9 cellular contexts compared by ENCODE assay signal in the genomic region with DNA sequence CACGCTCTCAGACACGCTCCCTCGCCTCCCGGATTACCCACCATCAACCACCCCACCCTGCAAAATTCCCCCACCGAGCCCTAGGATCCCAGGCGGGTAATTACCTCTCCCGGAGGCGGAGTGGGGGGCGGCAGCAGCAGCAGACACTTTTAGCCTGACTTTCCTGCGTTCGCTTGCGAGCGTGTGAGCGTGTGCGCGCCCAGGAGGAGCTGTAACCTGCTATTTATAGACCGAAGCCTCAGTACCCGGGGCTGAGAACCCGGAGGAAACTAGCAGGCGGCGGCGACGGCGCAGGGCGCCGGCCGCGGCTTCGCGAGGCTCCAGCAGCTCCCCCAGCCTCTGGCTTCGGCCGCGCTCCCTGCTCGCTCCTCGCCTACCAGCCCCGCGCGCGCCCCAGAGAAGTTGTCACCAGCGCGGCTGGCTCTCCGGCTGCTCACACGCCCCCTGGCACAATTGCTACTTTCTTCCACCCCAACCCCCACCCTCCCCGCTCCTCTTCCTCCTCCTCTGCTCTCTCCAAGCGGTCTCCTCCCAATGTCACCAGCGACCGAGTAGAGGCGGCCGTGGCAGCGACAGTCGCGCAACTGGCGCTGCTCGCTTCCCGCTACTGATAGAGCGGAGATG. TPM values are rescaled to one million over a fixed set of nuclear protein-coding genes. Genes with fewer than 3 reads are reported as not detected.
DNase-seq lines count a peak whose midpoint lies in the region; FAIRE-seq and TF ChIP-seq lines count a peak whose summit lies in the region.
"Had no signal": no experiment of that assay in that cellular context is flagged by ENCODE, and none has a peak within 500 bp of the region (broad histone marks: within the 10 kb centered on the region; RNA-seq: fewer than 3 reads in every experiment).

A gene (minus strand): TSS at position 197 of the 624 bp plus-strand sequence.

- CTCF ChIA-PET in endothelial cell of umbilical vein (lab: Charles Lee): interaction anchor here (1.3 to 1.6 kb wide), 3 partner anchors 20 to 1539 kb away, joined by 3 to 5 read pairs (median 3); no protein-coding TSS in a partner anchor

- dilution Hi-C loops in endothelial cell of umbilical vein (cut with MboI; ENCODE audit: extremely low pct_ligation_motif_present, low sequenced_read_pairs): no loop called here

- BruUV-seq in endothelial cell of umbilical vein (replicated peaks; lab: Mats Ljungman, UMichigan): no TSS peak

- peak within 1 kb of the TSS; percentile 83 for H3K27ac Mint-ChIP-seq in mesothelial cell of epicardium

- no peaks in the 10 kb centered on the region for H3K79me2 ChIP-seq in endothelial cell of umbilical vein (ENCODE audit: control insufficient read depth, insufficient read depth, low read length)

- H3K9me3 ChIP-seq in endothelial cell of umbilical vein (replicated peaks; ENCODE audit: control insufficient read depth, insufficient read depth, low read length): no peaks in the 10 kb centered on the region

- peaks cover 22% of the 10 kb centered on the region for H3K4me1 Mint-ChIP-seq in mesothelial cell of epicardium

- peak within 1 kb of the TSS; percentile 97 for H3K4me3 Mint-ChIP-seq in mesothelial cell of epicardium

- H3K36me3 ChIP-seq in endothelial cell of umbilical vein (ENCODE audit: control insufficient read depth in 2 of 2, extremely low read depth in 1 of 2, insufficient read depth in 2 of 2, low read length in 2 of 2): no peaks in the 10 kb centered on the region

- POLR2A ChIA-PET in endothelial cell of umbilical vein (lab: Charles Lee): no interaction called here

- H3K27me3 Mint-ChIP-seq in mesothelial cell of epicardium (ENCODE audit: low read depth): peaks cover 22% of the 10 kb centered on the region

- H3K27me3 ChIP-seq in endothelial cell of umbilical vein (ENCODE audit: control insufficient read depth in 2 of 2, insufficient read depth in 2 of 2, low read length in 2 of 2): peaks cover 14 to 21% of the 10 kb centered on the region in 2 experiments

- H3K36me3 Mint-ChIP-seq in mesothelial cell of epicardium: no peaks in the 10 kb centered on the region

- TF ChIP-seq POLR2A in endothelial cell of umbilical vein (IDR thresholded peaks at IDR 0.05; ENCODE audit: low read depth, low read length): no peak

- H3K4me2 ChIP-seq in endothelial cell of umbilical vein (ENCODE audit: insufficient read depth, low read length): peak within 1 kb of the TSS; percentile 89

- intact Hi-C loops in endothelial cell of umbilical vein (cut with micrococcal nuclease): loop anchor here (2.0 to 10.0 kb wide), 5 partner anchors 339 to 1539 kb away; a partner anchor contains a TSS

- no peaks in the 10 kb centered on the region for H3K9me1 ChIP-seq in endothelial cell of umbilical vein (replicated peaks; ENCODE audit: control insufficient read depth, extremely low read depth, insufficient read depth, low read length)

- peak within 1 kb of the TSS; percentile 89 for H2AFZ ChIP-seq in endothelial cell of umbilical vein (ENCODE audit: low read depth, low read length)

- TF ChIP-seq CTCF in endothelial cell of umbilical vein (IDR thresholded peaks at IDR 0.05; ENCODE audit: extremely low read depth in 1 of 2, insufficient read depth in 1 of 2, low read depth in 1 of 2, low read length in 2 of 2) (no peak), mesothelial cell of epicardium (IDR thresholded peaks at IDR 0.05; ENCODE audit: unreplicated experiment) (no peak)

- DNase-seq in NCI-H2081 (lab: John Stamatoyannopoulos, UW) (peak; percentile 27 to 34), NCI-H2081 treated with DMSO at 0.1 percent for 48 hours (lab: John Stamatoyannopoulos, UW) (no peak), NCI-H226 (peak; percentile 30), activated T-cell treated with anti-CD3 and anti-CD28 coated beads for 24 hours (ENCODE audit: low read depth) (peak; percentile 36), endothelial cell of umbilical vein (ENCODE audit: low read depth, low spot score) (peak; percentile 42), mesothelial cell of epicardium (ENCODE audit: low spot score in 2 of 2, unreplicated experiment in 2 of 2) (peak; percentile 41 to 71), SHP77 treated with DMSO at 0.1 percent for 48 hours (lab: John Stamatoyannopoulos, UW) (no peak)
- peak; percentile 15 for DNase-seq in stimulated activated CD8-positive, alpha-beta memory T cell treated with anti-CD3 and anti-CD28 coated beads, Interleukin-4, amount 100 ng/mL, for 24 hours (ENCODE audit: low read depth)

- no peak within 1 kb of the TSS for H3K27ac ChIP-seq in endothelial cell of umbilical vein (ENCODE audit: insufficient read depth, low read depth, low read length)

- no peaks in the 10 kb centered on the region for H3K4me1 ChIP-seq in endothelial cell of umbilical vein (ENCODE audit: control insufficient read depth, extremely low read depth, insufficient read depth, low read length)

- peak within 1 kb of the TSS; percentile 42 to 68 (median 61) for H3K4me3 ChIP-seq in endothelial cell of umbilical vein (replicated peaks in 1 of 3; ENCODE audit: insufficient read depth in 1 of 3, low read depth in 1 of 3, low read length in 3 of 3)

- no peaks in the 10 kb centered on the region for H4K20me1 ChIP-seq in endothelial cell of umbilical vein (replicated peaks; ENCODE audit: control insufficient read depth, extremely low read depth, insufficient read depth, low read length)

- no peaks in the 10 kb centered on the region for H3K9me3 Mint-ChIP-seq in mesothelial cell of epicardium

- H3K9ac ChIP-seq in endothelial cell of umbilical vein (replicated peaks; ENCODE audit: extremely low read depth, insufficient read depth, low read length): peak within 1 kb of the TSS; percentile 35

- peak; percentile 52 for FAIRE-seq in endothelial cell of umbilical vein (lab: Jason Lieb, UNC)
- FAIRE-seq: G401.6 had no signal

TF ChIP-seq in endothelial cell of umbilical vein, 7 proteins besides CTCF, POLR2A, EP300 and RAD21:
- TF ChIP-seq JUN (IDR thresholded peaks at IDR 0.05; ENCODE audit: borderline replicate concordance, insufficient read depth, insufficient read length, low read depth) (no peak), GATA2 (IDR thresholded peaks at IDR 0.05; ENCODE audit: insufficient read depth, insufficient read length, low read depth, low read length) (no peak), MYC (IDR thresholded peaks at IDR 0.05; ENCODE audit: low read depth, low read length) (no peak), FOS (IDR thresholded peaks at IDR 0.05; ENCODE audit: borderline replicate concordance, insufficient read depth, low read length) (no peak), EZH2 (IDR thresholded peaks at IDR 0.05; ENCODE audit: borderline replicate concordance, low read depth, low read length, severe bottlenecking) (no peak), POLR2AphosphoS5 (IDR thresholded peaks at IDR 0.05; ENCODE audit: insufficient read depth, low read depth, low read length) (no peak)
- TF ChIP-seq, protein P1, sequence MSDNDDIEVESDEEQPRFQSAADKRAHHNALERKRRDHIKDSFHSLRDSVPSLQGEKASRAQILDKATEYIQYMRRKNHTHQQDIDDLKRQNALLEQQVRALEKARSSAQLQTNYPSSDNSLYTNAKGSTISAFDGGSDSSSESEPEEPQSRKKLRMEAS (IDR thresholded peaks at IDR 0.05; ENCODE audit: insufficient read depth, insufficient read length): no peak

RNA-seq across cellular contexts. Expression of the gene that starts here (rescaled TPM):
- total RNA-seq in endothelial cell of umbilical vein (2.8 and 3.1 TPM in 2 replicates), mesothelial cell of epicardium (26.1 to 35.4 TPM (median 27.9 TPM) in 3 replicates)
- 0.35 and 0.41 TPM in 2 replicates for polyA plus RNA-seq in endothelial cell of umbilical vein
- 0.71 and 0.96 TPM in 2 replicates for polyA plus RNA-seq in endothelial cell of umbilical vein (2011; cell fraction: cytosol; rRNA removed)
- polyA plus RNA-seq in endothelial cell of umbilical vein (2011; cell fraction: nucleus; rRNA removed): 1.4 and 2.1 TPM in 2 replicates
- 2.8 and 3.4 TPM in 2 replicates for polyA plus RNA-seq in endothelial cell of umbilical vein (2012)
- polyA minus RNA-seq in endothelial cell of umbilical vein: 3.5 and 7.1 TPM in 2 replicates
- not detected for polyA minus RNA-seq in endothelial cell of umbilical vein (2011; cell fraction: cytosol; rRNA and poly(A)+ RNA removed)
- polyA minus RNA-seq in endothelial cell of umbilical vein (2011; cell fraction: nucleus; rRNA and poly(A)+ RNA removed): 12.8 and 16.1 TPM in 2 replicates

Comparison
In these comparisons a context has a peak if more than half of its experiments do, and no peak if none do; other contexts are left out.
1. DNase-seq: peak in NCI-H2081 (2 of 2), NCI-H226 (single experiment), activated T-cell treated with anti-CD3 and anti-CD28 coated beads for 24 hours (single experiment), endothelial cell of umbilical vein (single experiment), mesothelial cell of epicardium (2 of 2) and stimulated activated CD8-positive, alpha-beta memory T cell treated with anti-CD3 and anti-CD28 coated beads, Interleukin-4, amount 100 ng/mL, for 24 hours (single experiment); none in NCI-H2081 treated with DMSO at 0.1 percent for 48 hours (single experiment) and SHP77 treated with DMSO at 0.1 percent for 48 hours (single experiment).